16 cellular contexts compared by ENCODE assay signal in the genomic region with DNA sequence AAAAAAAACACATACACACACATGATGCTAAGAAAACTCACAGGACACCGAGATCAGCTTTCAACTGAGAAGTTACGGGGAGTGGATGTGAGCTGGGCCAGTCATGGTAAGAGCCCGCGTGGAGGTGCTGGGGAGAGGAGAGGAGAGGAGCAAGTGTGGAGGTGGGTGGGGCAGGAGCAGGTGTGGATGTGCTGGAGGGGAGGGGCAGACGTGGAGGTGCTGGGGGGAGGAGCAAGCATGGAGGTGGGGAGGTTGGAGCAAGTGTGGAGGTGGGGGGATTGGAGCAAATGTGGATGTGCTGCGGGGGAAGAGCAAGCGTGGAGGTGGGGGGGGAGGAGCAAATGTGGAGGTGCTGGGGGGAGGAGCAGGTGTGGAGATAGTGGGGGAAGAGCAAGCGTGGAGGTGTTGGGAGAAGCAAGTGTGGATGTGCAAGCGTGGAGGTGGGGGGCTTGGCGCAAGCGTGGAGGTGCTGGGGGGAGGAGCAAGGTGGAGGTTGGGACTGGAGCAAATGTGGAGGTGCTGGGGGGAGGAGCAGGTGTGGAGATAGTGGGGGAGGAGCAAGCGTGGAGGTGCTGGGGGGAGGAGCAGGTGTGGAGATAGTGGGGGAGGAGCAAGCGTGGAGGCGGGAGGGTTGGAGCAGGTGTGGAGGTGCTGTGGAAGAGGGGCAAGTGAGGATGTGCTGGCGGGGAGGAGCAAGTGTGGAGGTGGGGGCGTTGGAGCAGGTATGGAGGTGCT.
"Had no signal": no experiment of that assay in that cellular context is flagged by ENCODE, and none has a peak within 500 bp of the region (broad histone marks: within the 10 kb centered on the region; RNA-seq: fewer than 3 reads in every experiment).

No MANE protein-coding gene starts in this region.

- H3K4me1 Mint-ChIP-seq: activated naive CD4-positive, alpha-beta T cell treated with anti-CD3 and anti-CD28 coated beads, Interleukin-2, amount 50 U/mL, for 24 hours had no signal

- DNase-seq: activated CD4-positive, alpha-beta T cell treated with anti-CD3 and anti-CD28 coated beads, Interleukin-2, amount 50 U/mL, for 48 hours; activated CD4-positive, CD25-positive, alpha-beta regulatory T cell; dorsolateral prefrontal cortex; glutamatergic neuron; midbrain; small intestine; T-helper 2 cell; tibial artery had no signal

- H3K27ac ChIP-seq: ascending aorta, right atrium auricular region, tibial artery had no signal

- H3K27me3 Mint-ChIP-seq: activated naive CD4-positive, alpha-beta T cell treated with anti-CD3 and anti-CD28 coated beads, Interleukin-2, amount 50 U/mL, for 24 hours had no signal

- H3K27ac Mint-ChIP-seq: activated naive CD4-positive, alpha-beta T cell treated with anti-CD3 and anti-CD28 coated beads, Interleukin-2, amount 50 U/mL, for 24 hours had no signal

- H3K9me3 ChIP-seq: right atrium auricular region, tibial artery had no signal

- H3K4me3 Mint-ChIP-seq: activated naive CD4-positive, alpha-beta T cell treated with anti-CD3 and anti-CD28 coated beads, Interleukin-2, amount 50 U/mL, for 24 hours had no signal

- H3K27me3 ChIP-seq: ascending aorta, dorsolateral prefrontal cortex, right atrium auricular region, tibial artery had no signal

- H3K9me3 Mint-ChIP-seq: activated naive CD4-positive, alpha-beta T cell treated with anti-CD3 and anti-CD28 coated beads, Interleukin-2, amount 50 U/mL, for 24 hours had no signal

- FAIRE-seq: bronchial epithelial cell, endometrium, small intestine, TTC549 had no signal

- H3K4me1 ChIP-seq: ascending aorta, right atrium auricular region, tibial artery had no signal

- H3K4me3 ChIP-seq: ascending aorta, dorsolateral prefrontal cortex, lung, right atrium auricular region, tibial artery had no signal

- ATAC-seq: esophagus mucosa had no signal
